Comparison of ENCODE assay signal across 11 cellular contexts in genomic region chr21:34864370-34865209, GRCh38.
A peak's percentile ranks its signal among the peaks of the same experiment; 100 is the strongest.
DNase-seq lines count a peak whose midpoint lies in the region; ATAC-seq and TF ChIP-seq lines count a peak whose summit lies in the region.
"Had no signal": no experiment of that assay in that cellular context is flagged by ENCODE, and none has a peak within 500 bp of the region (broad histone marks: within the 10 kb centered on the region; RNA-seq: fewer than 3 reads in every experiment).

No MANE protein-coding gene starts in this region.

- TF ChIP-seq POLR2A in esophagus squamous epithelium (IDR thresholded peaks at IDR 0.05), result no peak

- H3K27ac Mint-ChIP-seq in T-helper 1 cell treated with Interleukin-12 subunit alpha and Interleukin-12 subunit beta and Interleukin-4 antibody, amounts not matched to agents 30 μg/mL and 1 μg/mL, for 36 hours, result peak overlapping the region; percentile 28
- H3K27ac Mint-ChIP-seq in stimulated activated effector memory CD8-positive, alpha-beta T cell treated with anti-CD3 and anti-CD28 coated beads, Interleukin-12 subunit alpha, Interleukin-12 subunit beta, amount 100 ng/mL, for 72 hours, result peak overlapping the region; percentile 83

- BruUV-seq in PC-9 (replicated peaks; lab: Mats Ljungman, UMichigan), result TSS peak; percentile 66

- H3F3A ChIP-seq in PC-9 (ENCODE audit: insufficient read depth, low read depth), result peaks cover 50% of the 10 kb centered on the region

- H4K20me1 ChIP-seq in PC-9 (ENCODE audit: insufficient read depth), result peaks cover 8% of the 10 kb centered on the region

- H3K9me3 ChIP-seq in PC-9 (ENCODE audit: insufficient read depth, low read depth) (no peaks in the 10 kb centered on the region), esophagus squamous epithelium (no peaks in the 10 kb centered on the region)
- H3K9me3 ChIP-seq: heart right ventricle had no signal

- H2AFZ ChIP-seq in PC-9, result no peak overlapping the region

- H3K27ac ChIP-seq in PC-9 (peak overlapping the region; percentile 88), esophagus squamous epithelium (peak overlapping the region; percentile 61 to 78 (median 74))
- H3K27ac ChIP-seq: 22Rv1, heart right ventricle had no signal

- no peak for DNase-seq in T-helper 1 cell
- DNase-seq in PC-9, result no peak
- DNase-seq in esophagus squamous epithelium (lab: John Stamatoyannopoulos, UW), result no peak
- no peak for DNase-seq in stimulated activated effector memory CD8-positive, alpha-beta T cell treated with anti-CD3 and anti-CD28 coated beads, Interleukin-12 subunit alpha, Interleukin-12 subunit beta, amount 100 ng/mL, for 72 hours (ENCODE audit: low spot score in 2 of 2)
- no peak for DNase-seq in NCI-H1930 (lab: John Stamatoyannopoulos, UW)
- DNase-seq in NOMO-1 treated with DMSO at 0.1 percent for 48 hours (lab: John Stamatoyannopoulos, UW; ENCODE audit: unreplicated experiment), result no peak
- DNase-seq in NCI-H69 (lab: John Stamatoyannopoulos, UW), result no peak

- H3K36me3 Mint-ChIP-seq in T-helper 1 cell treated with Interleukin-12 subunit alpha and Interleukin-12 subunit beta and Interleukin-4 antibody, amounts not matched to agents 30 μg/mL and 1 μg/mL, for 36 hours (ENCODE audit: low read depth), result peaks cover 55% of the 10 kb centered on the region
- peaks cover 100% of the 10 kb centered on the region for H3K36me3 Mint-ChIP-seq in stimulated activated effector memory CD8-positive, alpha-beta T cell treated with anti-CD3 and anti-CD28 coated beads, Interleukin-12 subunit alpha, Interleukin-12 subunit beta, amount 100 ng/mL, for 72 hours

- no peaks in the 10 kb centered on the region for H3K27me3 ChIP-seq in PC-9 (ENCODE audit: insufficient read depth, low read depth)
- H3K27me3 ChIP-seq in esophagus squamous epithelium, result no peaks in the 10 kb centered on the region
- H3K27me3 ChIP-seq: heart right ventricle had no signal

- H3K4me3 Mint-ChIP-seq in T-helper 1 cell treated with Interleukin-12 subunit alpha and Interleukin-12 subunit beta and Interleukin-4 antibody, amounts not matched to agents 30 μg/mL and 1 μg/mL, for 36 hours, result no peak overlapping the region
- H3K4me3 Mint-ChIP-seq in stimulated activated effector memory CD8-positive, alpha-beta T cell treated with anti-CD3 and anti-CD28 coated beads, Interleukin-12 subunit alpha, Interleukin-12 subunit beta, amount 100 ng/mL, for 72 hours, result peak overlapping the region; percentile 59

- POLR2A ChIA-PET in PC-9 (lab: Charles Lee; ENCODE audit: unreplicated experiment), result interaction anchor here (0.6 kb wide), 1 partner anchor 17 kb away, joined by 5 read pairs; no protein-coding TSS in a partner anchor

- no peaks in the 10 kb centered on the region for H3K9me3 Mint-ChIP-seq in T-helper 1 cell treated with Interleukin-12 subunit alpha and Interleukin-12 subunit beta and Interleukin-4 antibody, amounts not matched to agents 30 μg/mL and 1 μg/mL, for 36 hours
- no peaks in the 10 kb centered on the region for H3K9me3 Mint-ChIP-seq in stimulated activated effector memory CD8-positive, alpha-beta T cell treated with anti-CD3 and anti-CD28 coated beads, Interleukin-12 subunit alpha, Interleukin-12 subunit beta, amount 100 ng/mL, for 72 hours

- peaks cover 49% of the 10 kb centered on the region for H3K4me1 Mint-ChIP-seq in T-helper 1 cell treated with Interleukin-12 subunit alpha and Interleukin-12 subunit beta and Interleukin-4 antibody, amounts not matched to agents 30 μg/mL and 1 μg/mL, for 36 hours (ENCODE audit: low read depth)
- H3K4me1 Mint-ChIP-seq in stimulated activated effector memory CD8-positive, alpha-beta T cell treated with anti-CD3 and anti-CD28 coated beads, Interleukin-12 subunit alpha, Interleukin-12 subunit beta, amount 100 ng/mL, for 72 hours, result peaks cover 87% of the 10 kb centered on the region

- no peaks in the 10 kb centered on the region for H3K27me3 Mint-ChIP-seq in T-helper 1 cell treated with Interleukin-12 subunit alpha and Interleukin-12 subunit beta and Interleukin-4 antibody, amounts not matched to agents 30 μg/mL and 1 μg/mL, for 36 hours (ENCODE audit: low read depth)

- peaks cover 61% of the 10 kb centered on the region for H3K4me1 ChIP-seq in PC-9 (replicated peaks; ENCODE audit: insufficient read depth)
- H3K4me1 ChIP-seq in esophagus squamous epithelium, result peaks cover 8 to 55% (median 19%) of the 10 kb centered on the region in 3 donors

- intact Hi-C loops in PC-9 (cut with micrococcal nuclease; ENCODE audit: unreplicated experiment), result loop anchor here (1.0 to 2.0 kb wide), 3 partner anchors 13 to 58 kb away; no protein-coding TSS in a partner anchor
- intact Hi-C loops in esophagus squamous epithelium (cut with DNase I), result no loop called here

- H3K36me3 ChIP-seq in PC-9 (ENCODE audit: low read depth), result peaks cover 43% of the 10 kb centered on the region
- peaks cover 5 to 76% (median 6%) of the 10 kb centered on the region in 3 donors for H3K36me3 ChIP-seq in esophagus squamous epithelium

- TF ChIP-seq CTCF in PC-9 (conservative IDR thresholded peaks at IDR 0.05), result no peak
- TF ChIP-seq CTCF in esophagus squamous epithelium (IDR thresholded peaks at IDR 0.05), result no peak

- H3K4me2 ChIP-seq in PC-9, result peak overlapping the region; percentile 52

- no peaks in the 10 kb centered on the region for H3K9me2 ChIP-seq in PC-9 (ENCODE audit: insufficient read depth)

- no peak overlapping the region for H3K4me3 ChIP-seq in PC-9
- H3K4me3 ChIP-seq in esophagus squamous epithelium, result no peak overlapping the region
- H3K4me3 ChIP-seq: heart right ventricle, lung had no signal

- H3K79me2 ChIP-seq in PC-9 (ENCODE audit: low read depth), result peaks cover 92% of the 10 kb centered on the region

- CTCF ChIA-PET in PC-9 (lab: Charles Lee), result interaction anchor here (0.6 kb wide), 2 partner anchors 69 to 93 kb away, joined by 3 read pairs; no protein-coding TSS in a partner anchor

- 55 to 79% methylated on average over 6 to 8 of the region's 8 CpGs for WGBS in esophagus squamous epithelium, 2 donors

- ATAC-seq in stimulated activated effector memory CD8-positive, alpha-beta T cell treated with anti-CD3 and anti-CD28 coated beads, Interleukin-12 subunit alpha, Interleukin-12 subunit beta, amount 100 ng/mL, for 72 hours, result no peak
